6 cellular contexts compared by ENCODE assay signal in the genomic region with DNA sequence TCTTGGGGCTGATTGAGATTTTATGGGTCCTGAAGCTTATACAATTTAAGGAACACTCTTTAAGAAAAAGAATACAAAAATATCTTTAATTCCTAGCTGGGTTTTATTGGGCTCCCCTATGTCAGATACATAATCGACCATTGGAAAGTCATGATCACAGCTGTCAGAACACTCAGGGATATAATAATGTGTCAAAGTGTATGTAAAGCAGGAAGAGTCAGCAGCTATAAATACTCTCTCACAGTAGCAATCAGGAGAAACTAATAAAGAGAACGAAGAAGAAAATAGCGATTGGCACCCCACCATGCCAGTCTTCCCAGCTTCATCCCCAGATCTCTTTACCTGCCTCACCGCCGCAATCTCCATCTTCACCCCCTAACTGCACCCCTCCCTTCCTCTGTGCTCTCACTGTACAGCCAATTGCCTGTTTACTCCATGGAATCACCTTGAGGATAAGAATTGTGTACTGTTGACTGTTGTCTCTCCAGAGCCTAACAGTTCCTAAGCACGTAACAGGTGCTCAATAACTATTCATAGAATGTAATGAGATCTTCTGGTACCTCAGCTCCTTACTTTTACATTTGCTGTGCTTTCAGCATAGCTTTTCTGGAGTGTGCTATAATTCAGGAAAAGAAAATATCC. TPM values are rescaled to one million over a fixed set of nuclear protein-coding genes. Genes with fewer than 3 reads are reported as not detected.
"Had no signal": no experiment of that assay in that cellular context is flagged by ENCODE, and none has a peak within 500 bp of the region (broad histone marks: within the 10 kb centered on the region; RNA-seq: fewer than 3 reads in every experiment).

No MANE protein-coding gene starts in this region.

- DNase-seq: KBM-7 had no signal

- H3K4me3 ChIP-seq: K562 had no signal

- ATAC-seq: HepG2, K562 had no signal

- H3K27ac ChIP-seq: HL-60 had no signal

RNA-seq across cellular contexts. Expression of gene WNT8B, which starts 24.0 kb away (rescaled TPM):
- total RNA-seq: HT1080, K562 had no signal
- polyA plus RNA-seq: IgD-negative memory B cell, K562 had no signal
